1 cellular context compared by ENCODE assay signal in the genomic region with DNA sequence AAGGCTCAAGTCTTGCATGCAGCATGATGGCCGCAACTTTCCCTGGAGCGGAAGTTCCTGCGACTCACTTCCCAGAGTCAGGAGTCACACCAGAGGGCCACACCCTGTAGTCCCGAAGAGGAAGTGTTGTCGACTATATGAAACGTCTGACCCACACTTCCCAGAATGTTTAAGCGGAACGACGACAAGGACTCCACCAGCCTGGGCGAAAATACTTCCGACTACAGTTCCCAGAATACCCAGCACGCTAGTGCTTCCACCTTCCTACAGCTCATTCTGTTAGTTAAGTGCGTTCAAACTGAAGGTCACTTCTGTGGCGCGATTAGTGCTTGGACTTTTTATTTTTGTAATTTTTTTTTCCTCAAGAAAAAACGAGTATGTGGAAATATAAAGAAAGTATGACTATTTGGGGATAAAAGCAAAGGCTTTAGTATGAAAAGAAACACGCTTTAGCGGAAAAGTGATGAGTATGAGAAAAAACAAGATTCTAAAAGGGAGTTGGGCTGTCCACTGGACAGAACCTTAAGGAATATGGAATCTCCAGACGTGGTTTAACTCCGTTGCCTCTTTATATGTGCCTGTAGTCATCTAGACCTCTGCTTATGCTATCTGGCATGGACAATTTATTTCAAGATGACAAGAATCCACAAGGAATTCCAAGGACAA.
A peak's percentile ranks its signal among the peaks of the same experiment; 100 is the strongest.
TF ChIP-seq lines count a peak whose summit lies in the region.

No MANE protein-coding gene starts in this region.

TF ChIP-seq in K562, 482 proteins besides CTCF, POLR2A, EP300 and RAD21 (continued from another document and continues in another):
- TF ChIP-seq, protein P1, sequence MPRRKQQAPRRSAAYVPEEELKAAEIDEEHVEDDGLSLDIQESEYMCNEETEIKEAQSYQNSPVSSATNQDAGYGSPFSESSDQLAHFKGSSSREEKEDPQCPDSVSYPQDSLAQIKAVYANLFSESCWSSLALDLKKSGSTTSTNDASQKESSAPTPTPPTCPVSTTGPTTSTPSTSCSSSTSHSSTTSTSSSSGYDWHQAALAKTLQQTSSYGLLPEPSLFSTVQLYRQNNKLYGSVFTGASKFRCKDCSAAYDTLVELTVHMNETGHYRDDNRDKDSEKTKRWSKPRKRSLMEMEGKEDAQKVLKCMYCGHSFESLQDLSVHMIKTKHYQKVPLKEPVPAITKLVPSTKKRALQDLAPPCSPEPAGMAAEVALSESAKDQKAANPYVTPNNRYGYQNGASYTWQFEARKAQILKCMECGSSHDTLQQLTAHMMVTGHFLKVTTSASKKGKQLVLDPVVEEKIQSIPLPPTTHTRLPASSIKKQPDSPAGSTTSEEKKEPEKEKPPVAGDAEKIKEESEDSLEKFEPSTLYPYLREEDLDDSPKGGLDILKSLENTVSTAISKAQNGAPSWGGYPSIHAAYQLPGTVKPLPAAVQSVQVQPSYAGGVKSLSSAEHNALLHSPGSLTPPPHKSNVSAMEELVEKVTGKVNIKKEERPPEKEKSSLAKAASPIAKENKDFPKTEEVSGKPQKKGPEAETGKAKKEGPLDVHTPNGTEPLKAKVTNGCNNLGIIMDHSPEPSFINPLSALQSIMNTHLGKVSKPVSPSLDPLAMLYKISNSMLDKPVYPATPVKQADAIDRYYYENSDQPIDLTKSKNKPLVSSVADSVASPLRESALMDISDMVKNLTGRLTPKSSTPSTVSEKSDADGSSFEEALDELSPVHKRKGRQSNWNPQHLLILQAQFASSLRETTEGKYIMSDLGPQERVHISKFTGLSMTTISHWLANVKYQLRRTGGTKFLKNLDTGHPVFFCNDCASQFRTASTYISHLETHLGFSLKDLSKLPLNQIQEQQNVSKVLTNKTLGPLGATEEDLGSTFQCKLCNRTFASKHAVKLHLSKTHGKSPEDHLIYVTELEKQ (CRISPR knock-in tag; IDR thresholded peaks at IDR 0.05), result no peak
- no peak for TF ChIP-seq JUND (IDR thresholded peaks at IDR 0.05; ENCODE audit: borderline replicate concordance, low read depth, low read length)
- TF ChIP-seq JUND (tag; IDR thresholded peaks at IDR 0.05; ENCODE audit: borderline replicate concordance, low read depth, low read length), result no peak
- no peak for TF ChIP-seq ARHGAP35 (IDR thresholded peaks at IDR 0.05; ENCODE audit: partially characterized antibody)
- no peak for TF ChIP-seq NR2C1 (IDR thresholded peaks at IDR 0.05)
- TF ChIP-seq NR2C1 (tag; IDR thresholded peaks at IDR 0.05), result peak; percentile 73
- TF ChIP-seq, protein P2, sequence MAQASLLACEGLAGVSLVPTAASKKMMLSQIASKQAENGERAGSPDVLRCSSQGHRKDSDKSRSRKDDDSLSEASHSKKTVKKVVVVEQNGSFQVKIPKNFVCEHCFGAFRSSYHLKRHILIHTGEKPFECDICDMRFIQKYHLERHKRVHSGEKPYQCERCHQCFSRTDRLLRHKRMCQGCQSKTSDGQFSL (CRISPR knock-in tag; IDR thresholded peaks at IDR 0.05), result no peak
- TF ChIP-seq, protein P2 (tag; IDR thresholded peaks at IDR 0.05), result no peak
- no peak for TF ChIP-seq SIRT6 (IDR thresholded peaks at IDR 0.05; ENCODE audit: low read depth, low read length)
- TF ChIP-seq, protein P3, sequence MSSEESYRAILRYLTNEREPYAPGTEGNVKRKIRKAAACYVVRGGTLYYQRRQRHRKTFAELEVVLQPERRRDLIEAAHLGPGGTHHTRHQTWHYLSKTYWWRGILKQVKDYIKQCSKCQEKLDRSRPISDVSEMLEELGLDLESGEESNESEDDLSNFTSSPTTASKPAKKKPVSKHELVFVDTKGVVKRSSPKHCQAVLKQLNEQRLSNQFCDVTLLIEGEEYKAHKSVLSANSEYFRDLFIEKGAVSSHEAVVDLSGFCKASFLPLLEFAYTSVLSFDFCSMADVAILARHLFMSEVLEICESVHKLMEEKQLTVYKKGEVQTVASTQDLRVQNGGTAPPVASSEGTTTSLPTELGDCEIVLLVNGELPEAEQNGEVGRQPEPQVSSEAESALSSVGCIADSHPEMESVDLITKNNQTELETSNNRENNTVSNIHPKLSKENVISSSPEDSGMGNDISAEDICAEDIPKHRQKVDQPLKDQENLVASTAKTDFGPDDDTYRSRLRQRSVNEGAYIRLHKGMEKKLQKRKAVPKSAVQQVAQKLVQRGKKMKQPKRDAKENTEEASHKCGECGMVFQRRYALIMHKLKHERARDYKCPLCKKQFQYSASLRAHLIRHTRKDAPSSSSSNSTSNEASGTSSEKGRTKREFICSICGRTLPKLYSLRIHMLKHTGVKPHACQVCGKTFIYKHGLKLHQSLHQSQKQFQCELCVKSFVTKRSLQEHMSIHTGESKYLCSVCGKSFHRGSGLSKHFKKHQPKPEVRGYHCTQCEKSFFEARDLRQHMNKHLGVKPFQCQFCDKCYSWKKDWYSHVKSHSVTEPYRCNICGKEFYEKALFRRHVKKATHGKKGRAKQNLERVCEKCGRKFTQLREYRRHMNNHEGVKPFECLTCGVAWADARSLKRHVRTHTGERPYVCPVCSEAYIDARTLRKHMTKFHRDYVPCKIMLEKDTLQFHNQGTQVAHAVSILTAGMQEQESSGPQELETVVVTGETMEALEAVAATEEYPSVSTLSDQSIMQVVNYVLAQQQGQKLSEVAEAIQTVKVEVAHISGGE (CRISPR knock-in tag; IDR thresholded peaks at IDR 0.05), result peak in 1 of 3 experiments; percentile 74; a peak in 1 of 6 replicates
- no peak for TF ChIP-seq ZFP1 (CRISPR knock-in tag; IDR thresholded peaks at IDR 0.05)
- no peak for TF ChIP-seq NONO (IDR thresholded peaks at IDR 0.05; ENCODE audit: low read depth in 2 of 2, low read length in 1 of 2)
- no peak for TF ChIP-seq MXI1 (IDR thresholded peaks at IDR 0.05; ENCODE audit: low read depth, low read length)
- TF ChIP-seq MEF2A (IDR thresholded peaks at IDR 0.05; ENCODE audit: control insufficient read depth, low read depth, low read length), result no peak
- TF ChIP-seq KAT8 (IDR thresholded peaks at IDR 0.05; ENCODE audit: low read depth), result no peak
- TF ChIP-seq NR1H2 (CRISPR knock-in tag; IDR thresholded peaks at IDR 0.05), result no peak
- no peak for TF ChIP-seq TCF3 (CRISPR knock-in tag; IDR thresholded peaks at IDR 0.05)
- TF ChIP-seq KHSRP (IDR thresholded peaks at IDR 0.05), result no peak
- TF ChIP-seq, protein P4, sequence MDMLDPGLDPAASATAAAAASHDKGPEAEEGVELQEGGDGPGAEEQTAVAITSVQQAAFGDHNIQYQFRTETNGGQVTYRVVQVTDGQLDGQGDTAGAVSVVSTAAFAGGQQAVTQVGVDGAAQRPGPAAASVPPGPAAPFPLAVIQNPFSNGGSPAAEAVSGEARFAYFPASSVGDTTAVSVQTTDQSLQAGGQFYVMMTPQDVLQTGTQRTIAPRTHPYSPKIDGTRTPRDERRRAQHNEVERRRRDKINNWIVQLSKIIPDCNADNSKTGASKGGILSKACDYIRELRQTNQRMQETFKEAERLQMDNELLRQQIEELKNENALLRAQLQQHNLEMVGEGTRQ (CRISPR knock-in tag; IDR thresholded peaks at IDR 0.05), result no peak
- no peak for TF ChIP-seq GABPB2 (CRISPR knock-in tag; conservative IDR thresholded peaks at IDR 0.05)
- TF ChIP-seq POLR3G (IDR thresholded peaks at IDR 0.05; ENCODE audit: extremely low read depth, insufficient read length, insufficient replicate concordance), result no peak
- TF ChIP-seq, protein P5, sequence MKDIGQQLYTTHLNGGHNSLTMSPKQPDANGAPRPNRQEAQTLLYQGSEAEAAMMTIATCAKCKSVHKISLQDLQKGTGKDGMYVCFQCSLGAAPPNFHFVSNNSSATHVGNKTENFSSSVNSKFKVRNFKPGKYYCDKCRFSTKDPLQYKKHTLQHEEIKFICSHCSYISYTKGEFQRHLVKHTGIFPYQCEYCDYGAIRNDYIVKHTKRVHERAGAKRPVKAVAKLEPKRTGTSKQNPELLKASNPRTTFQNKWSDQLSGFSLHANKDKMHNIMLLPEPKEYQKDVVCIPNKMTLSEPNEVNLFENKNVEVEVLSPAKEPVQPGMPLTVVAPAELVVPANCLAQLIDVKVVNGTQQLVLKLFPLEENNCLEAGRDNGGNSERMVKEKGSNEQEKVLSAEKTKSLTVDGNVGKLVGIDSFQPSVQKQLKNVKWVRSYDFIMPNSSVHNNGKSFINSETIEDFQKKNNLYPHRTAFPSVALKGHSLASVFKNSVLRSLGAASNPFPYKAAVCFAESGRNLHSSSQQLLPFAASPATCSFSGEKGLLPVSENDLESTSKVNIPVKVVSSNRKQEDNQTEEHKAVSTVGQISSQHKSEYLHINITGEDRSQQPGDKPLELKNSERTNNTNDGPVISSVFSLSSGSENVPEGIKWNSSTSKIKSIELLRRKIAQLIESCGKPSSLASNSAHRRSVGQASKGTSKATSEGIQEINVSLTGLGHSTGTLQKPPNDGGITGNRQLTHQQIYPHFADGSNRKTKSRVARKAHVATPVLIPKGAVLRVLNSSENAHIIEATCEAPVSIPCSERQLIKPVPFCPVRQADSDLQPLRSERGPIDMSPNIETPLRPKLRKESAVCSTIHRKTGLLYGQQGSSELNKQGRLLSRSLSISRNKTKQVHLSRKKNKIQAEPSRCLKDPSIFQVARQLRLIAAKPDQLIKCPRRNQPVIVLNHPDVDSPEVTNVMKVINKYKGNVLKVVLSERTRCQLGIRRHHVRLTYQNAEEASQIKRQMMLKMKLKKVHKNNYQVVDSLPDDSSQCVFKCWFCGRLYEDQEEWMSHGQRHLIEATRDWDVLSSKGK (CRISPR knock-in tag; IDR thresholded peaks at IDR 0.05), result no peak
- TF ChIP-seq RBM17 (IDR thresholded peaks at IDR 0.05; ENCODE audit: borderline replicate concordance, low read depth, low read length), result no peak
- no peak for TF ChIP-seq ZNF311 (CRISPR knock-in tag; IDR thresholded peaks at IDR 0.05)
- TF ChIP-seq NBN (IDR thresholded peaks at IDR 0.05; ENCODE audit: low read depth), result no peak
- no peak for TF ChIP-seq CSDE1 (IDR thresholded peaks at IDR 0.05)
- TF ChIP-seq CREM (IDR thresholded peaks at IDR 0.05; ENCODE audit: low read depth), result 0 out of 2 replicates have a peak, but pooled peaks have one; percentile 25
- peak; percentile 61 for TF ChIP-seq ELF1 (tag; IDR thresholded peaks at IDR 0.05)
- no peak for TF ChIP-seq HLTF (IDR thresholded peaks at IDR 0.05)
- TF ChIP-seq BRF1 (IDR thresholded peaks at IDR 0.05; ENCODE audit: borderline replicate concordance, extremely low read depth, insufficient read length), result no peak
- TF ChIP-seq LCOR (CRISPR knock-in tag; IDR thresholded peaks at IDR 0.05), result no peak
- TF ChIP-seq POLR2AphosphoS5 (IDR thresholded peaks at IDR 0.05; ENCODE audit: control insufficient read depth, insufficient read depth, low read depth, low read length), result no peak
- TF ChIP-seq, protein P6, sequence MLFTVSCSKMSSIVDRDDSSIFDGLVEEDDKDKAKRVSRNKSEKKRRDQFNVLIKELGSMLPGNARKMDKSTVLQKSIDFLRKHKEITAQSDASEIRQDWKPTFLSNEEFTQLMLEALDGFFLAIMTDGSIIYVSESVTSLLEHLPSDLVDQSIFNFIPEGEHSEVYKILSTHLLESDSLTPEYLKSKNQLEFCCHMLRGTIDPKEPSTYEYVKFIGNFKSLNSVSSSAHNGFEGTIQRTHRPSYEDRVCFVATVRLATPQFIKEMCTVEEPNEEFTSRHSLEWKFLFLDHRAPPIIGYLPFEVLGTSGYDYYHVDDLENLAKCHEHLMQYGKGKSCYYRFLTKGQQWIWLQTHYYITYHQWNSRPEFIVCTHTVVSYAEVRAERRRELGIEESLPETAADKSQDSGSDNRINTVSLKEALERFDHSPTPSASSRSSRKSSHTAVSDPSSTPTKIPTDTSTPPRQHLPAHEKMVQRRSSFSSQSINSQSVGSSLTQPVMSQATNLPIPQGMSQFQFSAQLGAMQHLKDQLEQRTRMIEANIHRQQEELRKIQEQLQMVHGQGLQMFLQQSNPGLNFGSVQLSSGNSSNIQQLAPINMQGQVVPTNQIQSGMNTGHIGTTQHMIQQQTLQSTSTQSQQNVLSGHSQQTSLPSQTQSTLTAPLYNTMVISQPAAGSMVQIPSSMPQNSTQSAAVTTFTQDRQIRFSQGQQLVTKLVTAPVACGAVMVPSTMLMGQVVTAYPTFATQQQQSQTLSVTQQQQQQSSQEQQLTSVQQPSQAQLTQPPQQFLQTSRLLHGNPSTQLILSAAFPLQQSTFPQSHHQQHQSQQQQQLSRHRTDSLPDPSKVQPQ (CRISPR knock-in tag; IDR thresholded peaks at IDR 0.05; ENCODE audit: borderline replicate concordance), result no peak
- no peak for TF ChIP-seq HIVEP1 (CRISPR knock-in tag; IDR thresholded peaks at IDR 0.05)
- no peak for TF ChIP-seq SMAD3 (CRISPR knock-in tag; conservative IDR thresholded peaks at IDR 0.05)
- TF ChIP-seq, protein P7, sequence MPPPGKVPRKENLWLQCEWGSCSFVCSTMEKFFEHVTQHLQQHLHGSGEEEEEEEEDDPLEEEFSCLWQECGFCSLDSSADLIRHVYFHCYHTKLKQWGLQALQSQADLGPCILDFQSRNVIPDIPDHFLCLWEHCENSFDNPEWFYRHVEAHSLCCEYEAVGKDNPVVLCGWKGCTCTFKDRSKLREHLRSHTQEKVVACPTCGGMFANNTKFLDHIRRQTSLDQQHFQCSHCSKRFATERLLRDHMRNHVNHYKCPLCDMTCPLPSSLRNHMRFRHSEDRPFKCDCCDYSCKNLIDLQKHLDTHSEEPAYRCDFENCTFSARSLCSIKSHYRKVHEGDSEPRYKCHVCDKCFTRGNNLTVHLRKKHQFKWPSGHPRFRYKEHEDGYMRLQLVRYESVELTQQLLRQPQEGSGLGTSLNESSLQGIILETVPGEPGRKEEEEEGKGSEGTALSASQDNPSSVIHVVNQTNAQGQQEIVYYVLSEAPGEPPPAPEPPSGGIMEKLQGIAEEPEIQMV (tag; conservative IDR thresholded peaks at IDR 0.05; ENCODE audit: low read depth), result no peak
